ENCODE assay signal across 1 cellular context in the genomic region with DNA sequence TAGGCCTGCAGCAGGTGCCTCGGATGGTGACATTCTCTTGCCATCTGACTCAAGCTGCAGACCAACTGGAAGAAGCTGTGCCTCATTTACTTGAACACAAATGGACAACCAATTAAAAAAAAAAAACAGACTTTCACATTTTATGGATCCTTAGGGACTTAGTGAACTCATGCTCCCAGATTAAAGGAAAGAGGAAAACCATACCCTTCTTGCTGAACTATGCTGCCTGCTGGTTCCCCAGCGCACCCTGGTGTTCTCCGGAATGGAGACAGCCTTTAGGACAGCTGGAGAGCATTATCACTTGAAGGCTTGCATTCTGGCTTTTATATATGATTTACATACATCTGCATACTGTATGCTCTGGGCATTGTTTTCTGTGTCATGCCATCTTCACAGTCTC.
TF ChIP-seq lines count a peak whose summit lies in the region.

No MANE protein-coding gene starts in this region.

TF ChIP-seq in H1, 55 proteins besides CTCF, POLR2A, EP300 and RAD21 (continued from another document):
- TF ChIP-seq CHD2 (IDR thresholded peaks at IDR 0.05; ENCODE audit: low read length) = no peak
- TF ChIP-seq, protein P1, sequence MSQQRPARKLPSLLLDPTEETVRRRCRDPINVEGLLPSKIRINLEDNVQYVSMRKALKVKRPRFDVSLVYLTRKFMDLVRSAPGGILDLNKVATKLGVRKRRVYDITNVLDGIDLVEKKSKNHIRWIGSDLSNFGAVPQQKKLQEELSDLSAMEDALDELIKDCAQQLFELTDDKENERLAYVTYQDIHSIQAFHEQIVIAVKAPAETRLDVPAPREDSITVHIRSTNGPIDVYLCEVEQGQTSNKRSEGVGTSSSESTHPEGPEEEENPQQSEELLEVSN (IDR thresholded peaks at IDR 0.05) = no peak
- TF ChIP-seq SRF (IDR thresholded peaks at IDR 0.05; ENCODE audit: low read depth, low read length) = no peak
- no peak for TF ChIP-seq BCL11A (IDR thresholded peaks at IDR 0.05; ENCODE audit: low read depth in 2 of 2, low read length in 2 of 2)
- no peak for TF ChIP-seq TCF12 (IDR thresholded peaks at IDR 0.05; ENCODE audit: low read depth, low read length)
